Comparison of ENCODE assay signal across 8 cellular contexts in the genomic region with DNA sequence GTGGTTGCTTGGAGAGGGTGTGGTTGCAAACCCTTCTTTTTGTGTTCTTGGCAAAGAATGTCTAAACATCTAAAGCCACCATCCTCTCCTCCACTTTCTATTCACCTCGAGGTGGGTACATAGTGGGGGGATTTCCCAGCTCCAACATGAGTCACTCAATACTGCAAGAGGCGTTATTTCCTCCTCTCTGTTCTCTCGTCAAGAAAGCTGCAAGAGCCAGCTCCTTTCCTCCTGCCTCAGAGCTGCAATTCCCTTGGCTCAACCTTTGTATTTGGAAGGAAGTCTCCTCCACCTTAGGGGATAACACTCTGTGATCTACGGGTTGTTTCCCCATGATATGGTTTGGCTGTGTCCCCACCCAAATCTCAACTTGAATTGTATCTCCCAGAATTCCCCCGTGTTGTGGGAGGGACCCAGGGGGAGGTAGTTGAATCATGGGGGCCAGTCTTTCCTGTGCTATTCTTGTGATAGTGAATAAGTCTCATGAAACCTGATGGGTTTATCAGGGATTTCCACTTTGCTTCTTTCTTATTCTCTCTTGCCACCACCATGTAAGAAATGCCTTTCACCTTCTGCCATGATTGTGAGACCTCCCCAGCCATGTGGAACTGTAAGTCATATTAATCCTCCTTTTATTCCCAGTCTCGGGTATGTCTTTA.
DNase-seq lines count a peak whose midpoint lies in the region; ATAC-seq and FAIRE-seq lines count a peak whose summit lies in the region.

No MANE protein-coding gene starts in this region.

- DNase-seq in GM19239 (ENCODE audit: insufficient read length, low spot score) (no peak), NCI-H524 (lab: John Stamatoyannopoulos, UW) (no peak), midbrain (lab: John Stamatoyannopoulos, UW) (no peak), DMS114 treated with DMSO at 0.1 percent for 48 hours (lab: John Stamatoyannopoulos, UW; ENCODE audit: unreplicated experiment) (no peak), LoVo (ENCODE audit: low spot score) (no peak)
- peak; percentile 61 to 63 for DNase-seq in activated T-cell treated with anti-CD3 and anti-CD28 coated beads, Interleukin-2, amount 50 U/mL, for 48 hours
- DNase-seq in stimulated activated CD4-positive, alpha-beta T cell treated with anti-CD3 and anti-CD28 coated beads, Interleukin-2, amount 100 ng/mL, for 24 hours: peak; percentile 38 to 68

- ATAC-seq in HG03196 (IDR thresholded peaks at IDR 0.05; ENCODE audit: unreplicated experiment): peak; percentile 91

- peak; percentile 88 for FAIRE-seq in GM19239 (lab: Jason Lieb, UNC)

Comparison
In these comparisons a context has a peak if more than half of its experiments do, and no peak if none do; other contexts are left out.
1. DNase-seq: peak in activated T-cell treated with anti-CD3 and anti-CD28 coated beads, Interleukin-2, amount 50 U/mL, for 48 hours (2 of 2) and stimulated activated CD4-positive, alpha-beta T cell treated with anti-CD3 and anti-CD28 coated beads, Interleukin-2, amount 100 ng/mL, for 24 hours (2 of 2); none in GM19239 (single experiment), NCI-H524 (0 of 2), midbrain (single experiment), DMS114 treated with DMSO at 0.1 percent for 48 hours (single experiment) and LoVo (single experiment).